Comparison of ENCODE assay signal across 40 cellular contexts in genomic region chr17:40005527-40005926, GRCh38. TPM values are rescaled to one million over a fixed set of nuclear protein-coding genes. Genes with fewer than 3 reads are reported as not detected.
DNase-seq lines count a peak whose midpoint lies in the region; ATAC-seq, FAIRE-seq and TF ChIP-seq lines count a peak whose summit lies in the region.
"Had no signal": no experiment of that assay in that cellular context is flagged by ENCODE, and none has a peak within 500 bp of the region (broad histone marks: within the 10 kb centered on the region; RNA-seq: fewer than 3 reads in every experiment).

No MANE protein-coding gene starts in this region.

- no peak overlapping the region for H2BK12ac ChIP-seq in mesenchymal stem cell (ENCODE audit: low read length in 2 of 2)

- no peak overlapping the region for H3K4ac ChIP-seq in mesenchymal stem cell (ENCODE audit: low read depth in 1 of 2, low read length in 2 of 2)

- TF ChIP-seq CTCF in K562 (IDR thresholded peaks at IDR 0.05 in 2 of 3, conservative IDR thresholded peaks at IDR 0.05 in 1 of 3; ENCODE audit: insufficient read depth in 2 of 3, low read depth in 1 of 3, low read length in 3 of 3) = no peak

- no peak overlapping the region for H4K91ac ChIP-seq in mesenchymal stem cell (ENCODE audit: low read length)

- DNase-seq in DMS 273 (lab: John Stamatoyannopoulos, UW; ENCODE audit: unreplicated experiment) (peak; percentile 27), DMS 273 treated with DMSO at 0.1 percent for 48 hours (lab: John Stamatoyannopoulos, UW) (no peak), K562 (ENCODE audit: extremely low read depth in 1 of 4, low spot score in 3 of 4) (peak in 2 of 4 experiments; percentile 65 to 78), mesenchymal stem cell (peak; percentile 28), SIG-M5 (lab: John Stamatoyannopoulos, UW) (no peak)
- no peak for DNase-seq in activated CD4-positive, alpha-beta T cell treated with anti-CD3 and anti-CD28 coated beads, Interleukin-2, amount 50 U/mL, for 1 hour
- DNase-seq: 8988T; ACHN; AML-193; BE2C; C1 segment of cervical spinal cord; Caco-2; Calu3; CD4-positive, alpha-beta memory T cell; CD4-positive, alpha-beta T cell; CD4-positive, CD25-positive, alpha-beta regulatory T cell; CD8-positive, alpha-beta memory T cell; CD8-positive, alpha-beta T cell; COR-L47; DMS153; DMS53; DMS79; DMS79 treated with DMSO at 0.1 percent for 48 hours; DND-41; EL had no signal

- H3K27me3 ChIP-seq in K562 (ENCODE audit: control insufficient read depth in 2 of 2, insufficient read depth in 2 of 2, low read length in 2 of 2) = no peaks in the 10 kb centered on the region
- no peaks in the 10 kb centered on the region for H3K27me3 ChIP-seq in mesenchymal stem cell (ENCODE audit: control insufficient read depth in 1 of 2, insufficient read depth in 1 of 2, low read length in 2 of 2)
- H3K27me3 ChIP-seq: BE2C; BLaER1; BLaER1 treated with 17β-estradiol and CSF1 and Interleukin-3, amounts not matched to agents 10 nM and 100 nM had no signal

- H3K79me1 ChIP-seq in mesenchymal stem cell (replicated peaks; ENCODE audit: low read length, poor library complexity, severe bottlenecking) = no peaks in the 10 kb centered on the region

- H3K23ac ChIP-seq in mesenchymal stem cell (ENCODE audit: low read length in 2 of 2) = no peak overlapping the region

- 0 out of 2 replicates have a peak overlapping the region, but pooled peaks have one; percentile 25 for H2AFZ ChIP-seq in K562 (ENCODE audit: low read depth, low read length)
- H2AFZ ChIP-seq in mesenchymal stem cell (ENCODE audit: low read depth, low read length) = no peak overlapping the region

- H3K4me2 ChIP-seq in K562 (ENCODE audit: insufficient read depth, low read length) = peak overlapping the region; percentile 23
- no peak overlapping the region for H3K4me2 ChIP-seq in mesenchymal stem cell (ENCODE audit: low read length, poor library complexity, severe bottlenecking)
- H3K4me2 ChIP-seq: A549; BLaER1; BLaER1 treated with 17β-estradiol and CSF1 and Interleukin-3, amounts not matched to agents 10 nM and 100 nM had no signal

- TF ChIP-seq POLR2A in K562 (conservative IDR thresholded peaks at IDR 0.05) = no peak

- no TSS peak for BruUV-seq in K562 (replicated peaks; lab: Mats Ljungman, UMichigan)

- peaks cover 3 to 7% of the 10 kb centered on the region in 2 experiments; a peak in 3 of 5 replicates for H3K4me1 ChIP-seq in K562 (replicated peaks in 1 of 2; ENCODE audit: control insufficient read depth in 2 of 2, insufficient read depth in 2 of 2, low read length in 2 of 2)
- no peaks in the 10 kb centered on the region for H3K4me1 ChIP-seq in mesenchymal stem cell (ENCODE audit: control insufficient read depth, insufficient read depth, low read depth, low read length)
- H3K4me1 ChIP-seq: A549, BE2C, BLaER1, Caco-2 had no signal

- no peak overlapping the region for H2BK120ac ChIP-seq in mesenchymal stem cell (ENCODE audit: low read depth, low read length)

- 7% methylated on average over 5 of the region's 6 CpGs for WGBS in K562 (ENCODE audit: insufficient coverage, low coverage, missing lambda C conversion rate)
- 54% methylated on average over 6 of the region's 6 CpGs for WGBS in mesenchymal stem cell

- H3K36me3 ChIP-seq in K562 (ENCODE audit: control insufficient read depth, insufficient read depth, low read length) (no peaks in the 10 kb centered on the region), mesenchymal stem cell (ENCODE audit: control insufficient read depth in 1 of 2, insufficient read depth in 2 of 2, low read depth in 1 of 2, low read length in 2 of 2) (no peaks in the 10 kb centered on the region)
- H3K36me3 ChIP-seq: BE2C; BLaER1; BLaER1 treated with 17β-estradiol and CSF1 and Interleukin-3, amounts not matched to agents 10 nM and 100 nM had no signal

- POLR2A ChIA-PET in K562 (lab: Yijun Ruan, JAX) = interaction anchor here (1.0 to 1.7 kb wide), 3 partner anchors 9 to 107 kb away, joined by 3 to 7 read pairs (median 4); no protein-coding TSS in a partner anchor

- H2AK5ac ChIP-seq in mesenchymal stem cell (ENCODE audit: low read length, severe bottlenecking) = no peak overlapping the region

- no peaks in the 10 kb centered on the region for H3K79me2 ChIP-seq in K562 (ENCODE audit: control insufficient read depth, insufficient read depth, low read length)

- H3K9ac ChIP-seq in K562 (ENCODE audit: insufficient read depth in 1 of 2, low read depth in 2 of 2, low read length in 2 of 2) (no peak overlapping the region; a peak in 1 of 4 replicates), mesenchymal stem cell (ENCODE audit: low read length) (no peak overlapping the region)
- H3K9ac ChIP-seq: BLaER1; BLaER1 treated with 17β-estradiol and CSF1 and Interleukin-3, amounts not matched to agents 10 nM and 100 nM had no signal

- H3K4me3 ChIP-seq in K562 = no peak overlapping the region
- no peak overlapping the region for H3K4me3 ChIP-seq in mesenchymal stem cell (ENCODE audit: insufficient read depth in 1 of 2, low read depth in 1 of 2, low read length in 2 of 2)
- H3K4me3 ChIP-seq: A549; BLaER1; BLaER1 treated with 17β-estradiol and CSF1 and Interleukin-3, amounts not matched to agents 10 nM and 100 nM had no signal

- CTCF ChIA-PET in K562 (lab: Yijun Ruan, JAX; ENCODE audit: low intra/inter-chr PET ratio) = interaction anchor here (0.7 kb wide), 1 partner anchor 25 kb away, joined by 6 read pairs; no protein-coding TSS in a partner anchor

- no peak overlapping the region for H3K14ac ChIP-seq in mesenchymal stem cell (ENCODE audit: low read length in 2 of 2)

- no peaks in the 10 kb centered on the region for H4K20me1 ChIP-seq in K562 (replicated peaks; ENCODE audit: control insufficient read depth, insufficient read depth, low read length)
- H4K20me1 ChIP-seq: BLaER1; BLaER1 treated with 17β-estradiol and CSF1 and Interleukin-3, amounts not matched to agents 10 nM and 100 nM had no signal

- H2BK15ac ChIP-seq in mesenchymal stem cell (ENCODE audit: low read depth, poor library complexity, severe bottlenecking) = no peak overlapping the region

- peak; percentile 89 for FAIRE-seq in K562 (lab: Jason Lieb, UNC)
- FAIRE-seq: A204.1, A549, D721Med had no signal

- intact Hi-C loops in K562 (cut with micrococcal nuclease) = no loop called here

- TF ChIP-seq EP300 in K562 (IDR thresholded peaks at IDR 0.05; ENCODE audit: low read length) = 0 out of 2 replicates have a peak, but pooled peaks have one; percentile 25

- no peak overlapping the region for H4K8ac ChIP-seq in mesenchymal stem cell (ENCODE audit: low read length)

- H3K9me3 ChIP-seq in K562 (replicated peaks; ENCODE audit: control insufficient read depth, insufficient read depth, low read depth, low read length) (no peaks in the 10 kb centered on the region), mesenchymal stem cell (ENCODE audit: control insufficient read depth, low read length) (no peaks in the 10 kb centered on the region)
- H3K9me3 ChIP-seq: A549; BE2C; BLaER1; BLaER1 treated with 17β-estradiol and CSF1 and Interleukin-3, amounts not matched to agents 10 nM and 100 nM had no signal

- no peak overlapping the region for H3K18ac ChIP-seq in mesenchymal stem cell (ENCODE audit: low read depth in 1 of 2, low read length in 2 of 2)

- in situ Hi-C loops in K562 (cut with MboI) = loop anchor here (25.0 kb wide), 1 partner anchor 282 kb away; the partner anchor contains the start of gene CDC6

- H2BK5ac ChIP-seq in mesenchymal stem cell (ENCODE audit: low read depth, low read length, poor library complexity, severe bottlenecking) = no peak overlapping the region

- peak overlapping the region; percentile 29; the same call in 2 of the 3 replicates for H3K27ac ChIP-seq in K562 (ENCODE audit: extremely low read depth, low read depth, low read length)
- no peak overlapping the region for H3K27ac ChIP-seq in mesenchymal stem cell (ENCODE audit: low read length, poor library complexity, severe bottlenecking)
- H3K27ac ChIP-seq: 22Rv1; A549; BLaER1; BLaER1 treated with 17β-estradiol and CSF1 and Interleukin-3, amounts not matched to agents 10 nM and 100 nM; C4-2B had no signal

- peak; percentile 91 for ATAC-seq in K562
- ATAC-seq: CD8-positive, alpha-beta T cell had no signal

- no peak for TF ChIP-seq RAD21 in K562 (CRISPR knock-in tag; conservative IDR thresholded peaks at IDR 0.05 in 1 of 2, IDR thresholded peaks at IDR 0.05 in 1 of 2)

- no peaks in the 10 kb centered on the region for H3K9me1 ChIP-seq in K562 (ENCODE audit: control insufficient read depth, insufficient read depth, low read length)

RNA-seq across cellular contexts. Expression of gene CSF3, which starts 9.7 kb away (rescaled TPM):
- total RNA-seq in K562 (2011; cell fraction: chromatin; rRNA removed; ENCODE audit: low replicate concordance) = 0.23 TPM in 1 of 2 replicates, not detected in the other
- not detected in 2 replicates for total RNA-seq in K562 (2011; cell fraction: nucleolus; rRNA removed)
- total RNA-seq in K562 (2011; cell fraction: nucleoplasm; rRNA removed) = not detected in 2 replicates
- total RNA-seq in K562 (2014; rRNA removed) (not detected in 2 replicates), K562 (2014; rRNA removed; fragmentation: Illumina TruSeq; extraction: Trizol) (not detected in 2 replicates), K562 (2015; rRNA removed; fragmentation: Illumina TruSeq; extraction: Trizol) (not detected in 2 replicates), K562 (2021) (not detected in 2 replicates)
- polyA plus RNA-seq in K562 (2011; rRNA removed) (not detected in 2 replicates), K562 (2014; fragmentation: Illumina TruSeq; extraction: Trizol) (not detected in 2 replicates), K562 (2014; fragmentation: Nextera tagmentation; extraction: Ambion mirVana) (not detected), K562 (2014; rRNA removed) (0.19 TPM in 1 of 2 replicates, not detected in the other)
- polyA plus RNA-seq in K562 (2011; cell fraction: cytosol; rRNA removed) = not detected in 2 replicates
- not detected in 2 replicates for polyA plus RNA-seq in K562 (2011; cell fraction: nucleus; rRNA removed)
- not detected in 2 replicates for polyA plus RNA-seq in K562 (2012)
- polyA minus RNA-seq in K562 (2011; rRNA and poly(A)+ RNA removed) = not detected in 2 replicates
- polyA minus RNA-seq in K562 (2011; cell fraction: cytosol; rRNA and poly(A)+ RNA removed) = not detected in 2 replicates
- polyA minus RNA-seq in K562 (2011; cell fraction: nucleus; rRNA and poly(A)+ RNA removed) = not detected in 2 replicates
- not detected for polyA plus RNA-seq in mesenchymal stem cell (2013, experiment 1 of 2)
- polyA plus RNA-seq in mesenchymal stem cell (2013, experiment 2 of 2) = 0.05 TPM
- total RNA-seq: A172; A673; B cell; Caco-2; CD4-positive, alpha-beta memory T cell; CD4-positive, alpha-beta T cell; CD4-positive, CD25-positive, alpha-beta regulatory T cell; CD8-positive, alpha-beta memory T cell; CD8-positive, alpha-beta T cell; G401 had no signal
- polyA plus RNA-seq: A549; AG04450; BJ; CD14-positive monocyte; CD4-positive, alpha-beta memory T cell; CD4-positive, CD25-positive, alpha-beta regulatory T cell; CD8-positive, alpha-beta memory T cell had no signal

RNA-seq across cellular contexts. Expression of gene PSMD3, which starts 24.9 kb away (rescaled TPM):
- 82.2 and 185 TPM in 2 replicates for total RNA-seq in K562 (2011; cell fraction: chromatin; rRNA removed; ENCODE audit: low replicate concordance)
- 141 and 157 TPM in 2 replicates for total RNA-seq in K562 (2011; cell fraction: nucleolus; rRNA removed)
- 125 and 145 TPM in 2 replicates for total RNA-seq in K562 (2011; cell fraction: nucleoplasm; rRNA removed)
- total RNA-seq in K562 (2014; rRNA removed) = 228 and 254 TPM in 2 replicates
- 109 and 120 TPM in 2 replicates for total RNA-seq in K562 (2014; rRNA removed; fragmentation: Illumina TruSeq; extraction: Trizol)
- total RNA-seq in K562 (2015; rRNA removed; fragmentation: Illumina TruSeq; extraction: Trizol) = 135 and 138 TPM in 2 replicates
- total RNA-seq in K562 (2021) = 232 and 251 TPM in 2 replicates
- 95.3 and 113 TPM in 2 replicates for polyA plus RNA-seq in K562 (2011; rRNA removed)
- 99.5 and 218 TPM in 2 replicates for polyA plus RNA-seq in K562 (2011; cell fraction: cytosol; rRNA removed)
- polyA plus RNA-seq in K562 (2011; cell fraction: nucleus; rRNA removed) = 118 and 158 TPM in 2 replicates
- 209 and 221 TPM in 2 replicates for polyA plus RNA-seq in K562 (2012)
- polyA plus RNA-seq in K562 (2014; fragmentation: Illumina TruSeq; extraction: Trizol) = 241 and 262 TPM in 2 replicates
- polyA plus RNA-seq in K562 (2014; fragmentation: Nextera tagmentation; extraction: Ambion mirVana) = 1 to 10 TPM; 2.0 to 2.8 TPM
- 180 and 183 TPM in 2 replicates for polyA plus RNA-seq in K562 (2014; rRNA removed)
- 70.8 and 115 TPM in 2 replicates for polyA minus RNA-seq in K562 (2011; rRNA and poly(A)+ RNA removed)
- polyA minus RNA-seq in K562 (2011; cell fraction: cytosol; rRNA and poly(A)+ RNA removed) = 65.7 and 104 TPM in 2 replicates
- polyA minus RNA-seq in K562 (2011; cell fraction: nucleus; rRNA and poly(A)+ RNA removed) = 34.9 and 40.7 TPM in 2 replicates
- polyA plus RNA-seq in mesenchymal stem cell (2013, experiment 1 of 2) = 79.8 TPM
- 79.0 TPM for polyA plus RNA-seq in mesenchymal stem cell (2013, experiment 2 of 2)

RNA-seq across cellular contexts. Expression of gene GSDMA, which starts 42.7 kb away (rescaled TPM):
- total RNA-seq in K562 (2011; cell fraction: chromatin; rRNA removed; ENCODE audit: low replicate concordance) = not detected in 2 replicates
- not detected in 2 replicates for total RNA-seq in K562 (2011; cell fraction: nucleolus; rRNA removed)
- total RNA-seq in K562 (2011; cell fraction: nucleoplasm; rRNA removed) = not detected in 2 replicates
- total RNA-seq in K562 (2014; rRNA removed) (not detected in 2 replicates), K562 (2014; rRNA removed; fragmentation: Illumina TruSeq; extraction: Trizol) (0.07 TPM in 1 of 2 replicates, not detected in the other), K562 (2015; rRNA removed; fragmentation: Illumina TruSeq; extraction: Trizol) (0.07 TPM in 1 of 2 replicates, not detected in the other), K562 (2021) (0.09 TPM in 1 of 2 replicates, not detected in the other)
- polyA plus RNA-seq in K562 (2011; rRNA removed) (0.04 and 0.06 TPM in 2 replicates), K562 (2014; fragmentation: Illumina TruSeq; extraction: Trizol) (0.12 and 0.13 TPM in 2 replicates), K562 (2014; fragmentation: Nextera tagmentation; extraction: Ambion mirVana) (under 1 TPM; 0.04 to 0.06 TPM), K562 (2014; rRNA removed) (0.07 TPM in 1 of 2 replicates, not detected in the other)
- 0.06 and 0.10 TPM in 2 replicates for polyA plus RNA-seq in K562 (2011; cell fraction: cytosol; rRNA removed)
- polyA plus RNA-seq in K562 (2011; cell fraction: nucleus; rRNA removed) = 0.11 TPM in 1 of 2 replicates, not detected in the other
- polyA plus RNA-seq in K562 (2012) = 0.08 TPM in 2 replicates
- not detected in 2 replicates for polyA minus RNA-seq in K562 (2011; rRNA and poly(A)+ RNA removed)
- polyA minus RNA-seq in K562 (2011; cell fraction: cytosol; rRNA and poly(A)+ RNA removed) = not detected in 2 replicates
- polyA minus RNA-seq in K562 (2011; cell fraction: nucleus; rRNA and poly(A)+ RNA removed) = not detected in 2 replicates
- polyA plus RNA-seq in mesenchymal stem cell (2013, experiment 1 of 2) = not detected
- not detected for polyA plus RNA-seq in mesenchymal stem cell (2013, experiment 2 of 2)
- total RNA-seq: A172; A673; B cell; Caco-2; CD8-positive, alpha-beta memory T cell; Daoy; G401 had no signal
- polyA plus RNA-seq: A549, AG04450, BJ, CD14-positive monocyte had no signal

RNA-seq across cellular contexts. Expression of gene MED24, which starts 48.7 kb away (rescaled TPM):
- 361 and 745 TPM in 2 replicates for total RNA-seq in K562 (2011; cell fraction: chromatin; rRNA removed; ENCODE audit: low replicate concordance)
- 434 and 442 TPM in 2 replicates for total RNA-seq in K562 (2011; cell fraction: nucleolus; rRNA removed)
- 293 and 327 TPM in 2 replicates for total RNA-seq in K562 (2011; cell fraction: nucleoplasm; rRNA removed)
- total RNA-seq in K562 (2014; rRNA removed) (40.0 and 50.2 TPM in 2 replicates), K562 (2014; rRNA removed; fragmentation: Illumina TruSeq; extraction: Trizol) (40.3 and 48.9 TPM in 2 replicates), K562 (2015; rRNA removed; fragmentation: Illumina TruSeq; extraction: Trizol) (48.2 and 53.5 TPM in 2 replicates), K562 (2021) (102 and 108 TPM in 2 replicates)
- polyA plus RNA-seq in K562 (2011; rRNA removed) (76.3 and 110 TPM in 2 replicates), K562 (2014; fragmentation: Illumina TruSeq; extraction: Trizol) (117 and 129 TPM in 2 replicates), K562 (2014; fragmentation: Nextera tagmentation; extraction: Ambion mirVana) (1 to 10 TPM; 5.9 to 8.3 TPM), K562 (2014; rRNA removed) (73.3 and 74.8 TPM in 2 replicates)
- polyA plus RNA-seq in K562 (2011; cell fraction: cytosol; rRNA removed) = 70.1 and 113 TPM in 2 replicates
- 331 and 574 TPM in 2 replicates for polyA plus RNA-seq in K562 (2011; cell fraction: nucleus; rRNA removed)
- 97.7 and 114 TPM in 2 replicates for polyA plus RNA-seq in K562 (2012)
- polyA minus RNA-seq in K562 (2011; rRNA and poly(A)+ RNA removed) = 79.0 and 96.5 TPM in 2 replicates
- polyA minus RNA-seq in K562 (2011; cell fraction: cytosol; rRNA and poly(A)+ RNA removed) = 80.5 and 119 TPM in 2 replicates
- polyA minus RNA-seq in K562 (2011; cell fraction: nucleus; rRNA and poly(A)+ RNA removed) = 146 and 149 TPM in 2 replicates
- polyA plus RNA-seq in mesenchymal stem cell (2013, experiment 1 of 2) = 35.2 TPM
- 35.4 TPM for polyA plus RNA-seq in mesenchymal stem cell (2013, experiment 2 of 2)

RNA-seq across cellular contexts. Expression of gene THRA, which starts 57.2 kb away (rescaled TPM):
- total RNA-seq in K562 (2011; cell fraction: chromatin; rRNA removed; ENCODE audit: low replicate concordance) = 10.8 and 15.6 TPM in 2 replicates
- total RNA-seq in K562 (2011; cell fraction: nucleolus; rRNA removed) = 7.5 and 8.0 TPM in 2 replicates
- total RNA-seq in K562 (2011; cell fraction: nucleoplasm; rRNA removed) = 10.3 and 15.7 TPM in 2 replicates
- 13.8 and 18.9 TPM in 2 replicates for total RNA-seq in K562 (2014; rRNA removed)
- total RNA-seq in K562 (2014; rRNA removed; fragmentation: Illumina TruSeq; extraction: Trizol) = 7.5 and 9.1 TPM in 2 replicates
- total RNA-seq in K562 (2015; rRNA removed; fragmentation: Illumina TruSeq; extraction: Trizol) = 12.2 and 13.2 TPM in 2 replicates
- 22.7 and 23.4 TPM in 2 replicates for total RNA-seq in K562 (2021)
- 8.3 and 9.3 TPM in 2 replicates for polyA plus RNA-seq in K562 (2011; rRNA removed)
- 7.8 and 12.5 TPM in 2 replicates for polyA plus RNA-seq in K562 (2011; cell fraction: cytosol; rRNA removed)
- 7.3 and 15.8 TPM in 2 replicates for polyA plus RNA-seq in K562 (2011; cell fraction: nucleus; rRNA removed)
- 20.0 TPM in 2 replicates for polyA plus RNA-seq in K562 (2012)
- 19.7 and 21.6 TPM in 2 replicates for polyA plus RNA-seq in K562 (2014; fragmentation: Illumina TruSeq; extraction: Trizol)
- polyA plus RNA-seq in K562 (2014; fragmentation: Nextera tagmentation; extraction: Ambion mirVana) = under 1 TPM; 0.34 to 0.50 TPM
- 12.7 and 13.8 TPM in 2 replicates for polyA plus RNA-seq in K562 (2014; rRNA removed)
- polyA minus RNA-seq in K562 (2011; rRNA and poly(A)+ RNA removed) = 5.8 and 9.7 TPM in 2 replicates
- polyA minus RNA-seq in K562 (2011; cell fraction: cytosol; rRNA and poly(A)+ RNA removed) = 6.3 and 7.9 TPM in 2 replicates
- 2.3 and 2.6 TPM in 2 replicates for polyA minus RNA-seq in K562 (2011; cell fraction: nucleus; rRNA and poly(A)+ RNA removed)
- 24.1 TPM for polyA plus RNA-seq in mesenchymal stem cell (2013, experiment 1 of 2)
- polyA plus RNA-seq in mesenchymal stem cell (2013, experiment 2 of 2) = 23.2 TPM

Comparison
In these comparisons a context has a peak if more than half of its experiments do, and no peak if none do; other contexts are left out.
1. DNase-seq: peak in DMS 273 (single experiment) and mesenchymal stem cell (single experiment); none in DMS 273 treated with DMSO at 0.1 percent for 48 hours (single experiment), activated CD4-positive, alpha-beta T cell treated with anti-CD3 and anti-CD28 coated beads, Interleukin-2, amount 50 U/mL, for 1 hour (single experiment) and SIG-M5 (single experiment).